ENCODE assay signal across 8 cellular contexts in the genomic region with DNA sequence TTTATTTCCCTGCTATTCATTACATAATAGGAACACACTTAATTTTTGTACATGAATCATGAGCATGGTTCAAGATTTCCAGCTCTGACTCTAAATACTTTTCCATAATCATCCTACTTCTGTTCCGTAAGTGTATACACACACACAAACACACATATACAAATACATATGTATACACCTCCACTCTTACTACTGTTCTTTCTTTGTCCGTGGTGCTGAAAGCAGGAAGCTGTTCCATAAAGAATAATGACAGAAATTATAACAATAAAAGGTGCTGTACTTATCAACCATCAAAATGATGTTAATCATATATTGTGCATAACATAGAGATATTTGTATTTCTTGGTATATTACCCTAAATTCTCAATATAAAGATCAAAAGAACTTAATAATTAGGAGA.
"Had no signal": no experiment of that assay in that cellular context is flagged by ENCODE, and none has a peak within 500 bp of the region (broad histone marks: within the 10 kb centered on the region; RNA-seq: fewer than 3 reads in every experiment).

No MANE protein-coding gene starts in this region.

- H2AFZ ChIP-seq: GM23248 had no signal

- DNase-seq: GM23248, GOT3, H7, H9, HCEC 1CT, HFFc6 had no signal

- H3K4me3 ChIP-seq: GM23248, HAP-1 had no signal

- ATAC-seq: HCT116 had no signal

- H3K36me3 ChIP-seq: HAP-1 had no signal

- H3K4me3 Mint-ChIP-seq: H9, HFFc6 had no signal

- H3K4me1 ChIP-seq: HAP-1 had no signal

- H3K27ac ChIP-seq: GM23248 had no signal

- H3K27ac Mint-ChIP-seq: H9, HFFc6 had no signal
